ENCODE assay signal across 25 cellular contexts in the genomic region with DNA sequence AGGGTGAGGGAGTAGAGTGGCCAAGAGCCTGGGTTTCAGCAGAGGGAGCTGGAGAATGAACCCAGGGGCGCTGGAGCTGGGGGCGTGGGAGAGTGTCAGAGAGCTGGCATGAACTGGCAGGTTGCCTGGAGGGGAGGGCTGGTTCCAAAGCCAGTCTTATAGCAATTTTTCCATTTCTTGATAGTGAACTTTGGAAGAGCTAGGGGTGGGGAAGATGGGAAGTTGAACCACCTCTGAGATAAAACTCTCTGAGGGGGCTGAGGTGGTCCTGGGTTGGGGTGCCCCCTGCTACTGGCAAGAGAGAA. TPM values are rescaled to one million over a fixed set of nuclear protein-coding genes. Genes with fewer than 3 reads are reported as not detected.
DNase-seq lines count a peak whose midpoint lies in the region; ATAC-seq and TF ChIP-seq lines count a peak whose summit lies in the region.
"Had no signal": no experiment of that assay in that cellular context is flagged by ENCODE, and none has a peak within 500 bp of the region (broad histone marks: within the 10 kb centered on the region; RNA-seq: fewer than 3 reads in every experiment).

No MANE protein-coding gene starts in this region.

- H3K4me3 ChIP-seq in heart right ventricle, result no peak overlapping the region
- H3K4me3 ChIP-seq: breast epithelium, GM12878, GM23338, ovary, right lobe of liver, thyroid gland had no signal

- H3K36me3 ChIP-seq in heart right ventricle, result no peaks in the 10 kb centered on the region
- H3K36me3 ChIP-seq: breast epithelium, ovary, right lobe of liver, thyroid gland had no signal

- no peak overlapping the region for H3K27ac ChIP-seq in heart right ventricle
- H3K27ac ChIP-seq: breast epithelium, ovary, right lobe of liver, thyroid gland had no signal

- no peaks in the 10 kb centered on the region for H3K36me3 Mint-ChIP-seq in activated CD4-positive, alpha-beta memory T cell treated with anti-CD3 and anti-CD28 coated beads for 36 hours
- no peaks in the 10 kb centered on the region for H3K36me3 Mint-ChIP-seq in glutamatergic neuron (ENCODE audit: unreplicated experiment)
- peaks cover 24% of the 10 kb centered on the region for H3K36me3 Mint-ChIP-seq in stimulated activated memory B cell treated with anti-CD40 and anti-IgM and Interleukin-4, amounts not matched to agents 10 μg/mL and 1 μg/mL and 100 μg/mL, for 72 hours

- CTCF ChIA-PET in activated CD4-positive, alpha-beta memory T cell treated with anti-CD3 and anti-CD28 coated beads for 36 hours (lab: Charles Lee), result interaction anchor here (0.9 to 8.7 kb wide), 4 partner anchors 30 to 157 kb away, joined by 3 to 197 read pairs (median 5); a partner anchor contains a TSS

- 53 to 61% methylated on average over 2 of the region's 2 CpGs for WGBS in heart right ventricle, 2 donors

- DNase-seq in activated T-cell treated with anti-CD3 and anti-CD28 coated beads, Interleukin-2, amount 50 U/mL, for 48 hours, result peak; percentile 16 to 17
- no peak for DNase-seq in activated T-cell treated with anti-CD3 and anti-CD28 coated beads for 4 hours
- DNase-seq in activated CD4-positive, alpha-beta memory T cell treated with anti-CD3 and anti-CD28 coated beads for 36 hours, result no peak
- no peak for DNase-seq in glutamatergic neuron
- no peak for DNase-seq in heart right ventricle
- DNase-seq in pons (ENCODE audit: low spot score), result no peak
- DNase-seq in T1000 (lab: John Stamatoyannopoulos, UW), result no peak
- DNase-seq: activated CD4-positive, alpha-beta T cell treated with anti-CD3 and anti-CD28 coated beads for 4 hours; DMS53; hypothalamus; kidney; NCI-H1436 treated with DMSO at 0.1 percent for 48 hours; ovary; right lobe of liver; SK-N-SH; stimulated activated naive B cell treated with anti-CD40 and anti-IgM and Interleukin-4, amounts not matched to agents 10 μg/mL and 1 μg/mL and 100 μg/mL, for 72 hours; thyroid gland had no signal

- peak overlapping the region; percentile 42 for H3K27ac Mint-ChIP-seq in activated CD4-positive, alpha-beta memory T cell treated with anti-CD3 and anti-CD28 coated beads for 36 hours
- peak overlapping the region; percentile 40 for H3K27ac Mint-ChIP-seq in glutamatergic neuron (ENCODE audit: unreplicated experiment)
- H3K27ac Mint-ChIP-seq in stimulated activated memory B cell treated with anti-CD40 and anti-IgM and Interleukin-4, amounts not matched to agents 10 μg/mL and 1 μg/mL and 100 μg/mL, for 72 hours, result peak overlapping the region; percentile 4
- H3K27ac Mint-ChIP-seq: dendritic cell treated with granulocyte-macrophage colony-stimulating factor and Interleukin-4, amounts not matched to agents 40 ng/mL and 50 ng/mL, for 4 days; GM23338; stimulated activated naive B cell treated with anti-CD40 and anti-IgM and Interleukin-4, amounts not matched to agents 10 μg/mL and 1 μg/mL and 100 μg/mL, for 72 hours had no signal

- no peak overlapping the region for H3K4me3 Mint-ChIP-seq in activated CD4-positive, alpha-beta memory T cell treated with anti-CD3 and anti-CD28 coated beads for 36 hours
- H3K4me3 Mint-ChIP-seq in glutamatergic neuron (ENCODE audit: unreplicated experiment), result no peak overlapping the region
- H3K4me3 Mint-ChIP-seq in stimulated activated memory B cell treated with anti-CD40 and anti-IgM and Interleukin-4, amounts not matched to agents 10 μg/mL and 1 μg/mL and 100 μg/mL, for 72 hours, result no peak overlapping the region
- H3K4me3 Mint-ChIP-seq: dendritic cell treated with granulocyte-macrophage colony-stimulating factor and Interleukin-4, amounts not matched to agents 40 ng/mL and 50 ng/mL, for 4 days; GM23338 had no signal

- no peaks in the 10 kb centered on the region for H3K9me3 ChIP-seq in heart right ventricle
- H3K9me3 ChIP-seq: breast epithelium, ovary, right lobe of liver, SK-N-SH, thyroid gland had no signal

- no peak for ATAC-seq in stimulated activated memory B cell treated with anti-CD40 and anti-IgM and Interleukin-4, amounts not matched to agents 10 μg/mL and 1 μg/mL and 100 μg/mL, for 72 hours
- no peak for ATAC-seq in heart right ventricle
- ATAC-seq: GM12878; GM23338; right lobe of liver; stimulated activated naive B cell treated with anti-CD40 and anti-IgM and Interleukin-4, amounts not matched to agents 10 μg/mL and 1 μg/mL and 100 μg/mL, for 72 hours had no signal

- POLR2A ChIA-PET in activated CD4-positive, alpha-beta memory T cell treated with anti-CD3 and anti-CD28 coated beads for 36 hours (lab: Charles Lee), result no interaction called here

- peaks cover 0 to 39% (median 15%) of the 10 kb centered on the region in 7 donors for H3K27me3 ChIP-seq in heart right ventricle
- H3K27me3 ChIP-seq: breast epithelium, ovary, right lobe of liver, thyroid gland had no signal

- H3K9me3 Mint-ChIP-seq in activated CD4-positive, alpha-beta memory T cell treated with anti-CD3 and anti-CD28 coated beads for 36 hours, result no peaks in the 10 kb centered on the region
- peaks cover 6% of the 10 kb centered on the region for H3K9me3 Mint-ChIP-seq in glutamatergic neuron (ENCODE audit: unreplicated experiment)
- peaks cover 3% of the 10 kb centered on the region for H3K9me3 Mint-ChIP-seq in stimulated activated memory B cell treated with anti-CD40 and anti-IgM and Interleukin-4, amounts not matched to agents 10 μg/mL and 1 μg/mL and 100 μg/mL, for 72 hours
- H3K9me3 Mint-ChIP-seq: dendritic cell treated with granulocyte-macrophage colony-stimulating factor and Interleukin-4, amounts not matched to agents 40 ng/mL and 50 ng/mL, for 4 days; GM23338 had no signal

- H3K27me3 Mint-ChIP-seq in activated CD4-positive, alpha-beta memory T cell treated with anti-CD3 and anti-CD28 coated beads for 36 hours, result peaks cover 2% of the 10 kb centered on the region
- H3K27me3 Mint-ChIP-seq in glutamatergic neuron (ENCODE audit: unreplicated experiment), result peaks cover 3% of the 10 kb centered on the region
- no peaks in the 10 kb centered on the region for H3K27me3 Mint-ChIP-seq in stimulated activated memory B cell treated with anti-CD40 and anti-IgM and Interleukin-4, amounts not matched to agents 10 μg/mL and 1 μg/mL and 100 μg/mL, for 72 hours
- H3K27me3 Mint-ChIP-seq: stimulated activated naive B cell treated with anti-CD40 and anti-IgM and Interleukin-4, amounts not matched to agents 10 μg/mL and 1 μg/mL and 100 μg/mL, for 72 hours had no signal

- intact Hi-C loops in activated CD4-positive, alpha-beta memory T cell treated with anti-CD3 and anti-CD28 coated beads for 36 hours (cut with micrococcal nuclease), result loop anchor here (5.0 kb wide), 2 partner anchors 158 to 318 kb away; a partner anchor contains a TSS
- intact Hi-C loops in heart right ventricle (cut with DNase I), result loop anchor here in 7 of 10 donors (5.0 to 10.0 kb wide), 8 partner anchors 138 to 428 kb away; a partner anchor contains a TSS

- H3K4me1 ChIP-seq in heart right ventricle, result peaks cover 0 to 10% (median 0%) of the 10 kb centered on the region in 9 donors
- H3K4me1 ChIP-seq: breast epithelium, right lobe of liver had no signal

- peaks cover 22% of the 10 kb centered on the region for H3K4me1 Mint-ChIP-seq in activated CD4-positive, alpha-beta memory T cell treated with anti-CD3 and anti-CD28 coated beads for 36 hours (ENCODE audit: low read depth)
- H3K4me1 Mint-ChIP-seq in glutamatergic neuron (ENCODE audit: low read depth, unreplicated experiment), result peaks cover 23% of the 10 kb centered on the region
- H3K4me1 Mint-ChIP-seq in stimulated activated memory B cell treated with anti-CD40 and anti-IgM and Interleukin-4, amounts not matched to agents 10 μg/mL and 1 μg/mL and 100 μg/mL, for 72 hours, result peaks cover 43% of the 10 kb centered on the region
- H3K4me1 Mint-ChIP-seq: GM23338 had no signal

- no peak for TF ChIP-seq CTCF in glutamatergic neuron (IDR thresholded peaks at IDR 0.05; ENCODE audit: partially characterized antibody, unreplicated experiment)
- no peak for TF ChIP-seq CTCF in heart right ventricle (IDR thresholded peaks at IDR 0.05)

RNA-seq across cellular contexts. Expression of a gene that starts 36.9 kb away (rescaled TPM):
- total RNA-seq in activated CD4-positive, alpha-beta memory T cell treated with anti-CD3 and anti-CD28 coated beads for 36 hours, result 1 to 10 TPM; 6.7 to 6.9 TPM
- total RNA-seq in glutamatergic neuron (ENCODE audit: unreplicated experiment) (not detected), heart right ventricle (under 1 TPM in 5 of 10 donors, not detected in 5; 0.12 to 0.69 (median 0.61) TPM)
- polyA plus RNA-seq in heart right ventricle, result under 1 TPM in 1 of 2 donors, not detected in 1; 0.03 TPM
- total RNA-seq: fibroblast of villous mesenchyme, lung microvascular endothelial cell had no signal
- polyA plus RNA-seq: AG04450 had no signal

RNA-seq across cellular contexts. Expression of a gene that starts 42.9 kb away (rescaled TPM):
- 1 to 10 TPM; 7.0 to 7.9 TPM for total RNA-seq in activated CD4-positive, alpha-beta memory T cell treated with anti-CD3 and anti-CD28 coated beads for 36 hours
- total RNA-seq in glutamatergic neuron (ENCODE audit: unreplicated experiment) (not detected), heart right ventricle (10 to 100 TPM in 1 of 10 donors, 1 to 10 TPM in 9; 3.1 to 10.2 (median 5.1) TPM)
- 1 to 10 TPM; 3.7 to 5.9 TPM for polyA plus RNA-seq in heart right ventricle

RNA-seq across cellular contexts. Expression of a gene that starts 49.1 kb away (rescaled TPM):
- total RNA-seq in activated CD4-positive, alpha-beta memory T cell treated with anti-CD3 and anti-CD28 coated beads for 36 hours, result 1 to 10 TPM; 4.7 to 6.0 TPM
- total RNA-seq in glutamatergic neuron (ENCODE audit: unreplicated experiment) (116 TPM), heart right ventricle (10 to 100 TPM; 11.1 to 46.3 (median 18.5) TPM)
- polyA plus RNA-seq in heart right ventricle, result 10 to 100 TPM; 19.2 to 27.7 TPM

Comparison
In these comparisons a context has a peak if more than half of its experiments do, and no peak if none do; other contexts are left out.
1. DNase-seq: peak in activated T-cell treated with anti-CD3 and anti-CD28 coated beads, Interleukin-2, amount 50 U/mL, for 48 hours (2 of 2); none in activated T-cell treated with anti-CD3 and anti-CD28 coated beads for 4 hours (single experiment), activated CD4-positive, alpha-beta memory T cell treated with anti-CD3 and anti-CD28 coated beads for 36 hours (single experiment), glutamatergic neuron (single experiment), heart right ventricle (0 of 2), pons (single experiment) and T1000 (single experiment).
2. Peak in every context shown above with its lines, with median percentiles within 50 percentile points of each other: H3K27ac Mint-ChIP-seq.